ENCODE assay signal across 8 cellular contexts in the genomic region with DNA sequence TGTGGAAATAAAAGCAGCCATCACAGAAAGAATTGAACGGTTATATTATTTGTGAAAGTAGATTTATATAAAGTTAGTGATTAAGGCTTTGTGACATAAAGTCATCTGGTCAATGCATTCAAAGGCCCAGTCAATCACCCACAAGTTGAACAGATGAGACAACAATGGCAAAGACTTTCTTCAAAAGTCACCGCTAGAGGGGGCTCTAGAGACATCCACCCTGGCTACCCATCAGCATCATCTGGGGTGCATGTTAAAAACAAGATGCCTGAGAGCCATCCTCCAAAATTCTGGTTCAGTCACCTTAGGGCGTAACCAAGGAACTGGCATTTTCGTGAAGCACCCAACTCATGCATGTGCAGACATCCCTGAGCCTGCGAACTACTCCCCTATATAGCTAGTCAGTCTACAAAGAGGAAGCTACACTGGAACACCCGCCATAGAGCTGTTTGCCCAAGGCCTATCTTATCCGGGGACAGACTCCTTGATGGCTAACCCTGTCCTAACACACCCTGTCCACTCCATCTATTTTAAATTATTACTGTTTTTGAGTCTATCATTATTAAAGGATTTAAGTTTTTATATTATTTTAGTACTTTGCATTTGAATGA.
DNase-seq lines count a peak whose midpoint lies in the region; ATAC-seq lines count a peak whose summit lies in the region.

No MANE protein-coding gene starts in this region.

- CTCF ChIA-PET in activated CD8-positive, alpha-beta T cell treated with anti-CD3 and anti-CD28 coated beads, Interleukin-2, amount 10 ng/mL, durations not matched to agents 7 days and 5 days (lab: Charles Lee) = interaction anchor here (0.6 to 1.6 kb wide), 2 partner anchors 16 to 83 kb away, joined by 3 to 5 read pairs; no protein-coding TSS in a partner anchor

- H3K36me3 Mint-ChIP-seq in activated CD8-positive, alpha-beta T cell treated with anti-CD3 and anti-CD28 coated beads, Interleukin-2, amount 10 ng/mL, durations not matched to agents 7 days and 5 days (ENCODE audit: low read depth) = no peaks in the 10 kb centered on the region

- H3K4me1 Mint-ChIP-seq in activated CD8-positive, alpha-beta T cell treated with anti-CD3 and anti-CD28 coated beads, Interleukin-2, amount 10 ng/mL, durations not matched to agents 7 days and 5 days (ENCODE audit: low read depth) = no peaks in the 10 kb centered on the region

- no peak overlapping the region for H3K27ac Mint-ChIP-seq in activated CD8-positive, alpha-beta T cell treated with anti-CD3 and anti-CD28 coated beads, Interleukin-2, amount 10 ng/mL, durations not matched to agents 7 days and 5 days

- H3K4me3 Mint-ChIP-seq in activated CD8-positive, alpha-beta T cell treated with anti-CD3 and anti-CD28 coated beads, Interleukin-2, amount 10 ng/mL, durations not matched to agents 7 days and 5 days = no peak overlapping the region

- H3K27me3 Mint-ChIP-seq in activated CD8-positive, alpha-beta T cell treated with anti-CD3 and anti-CD28 coated beads, Interleukin-2, amount 10 ng/mL, durations not matched to agents 7 days and 5 days (ENCODE audit: low read depth) = no peaks in the 10 kb centered on the region

- ATAC-seq in activated CD8-positive, alpha-beta T cell treated with anti-CD3 and anti-CD28 coated beads, Interleukin-2, amount 10 ng/mL, durations not matched to agents 7 days and 5 days = no peak
- ATAC-seq in HG02970 (IDR thresholded peaks at IDR 0.05; ENCODE audit: low FRiP score, unreplicated experiment) (no peak), HG03045 (IDR thresholded peaks at IDR 0.05; ENCODE audit: unreplicated experiment) (no peak), Right ventricle myocardium superior (ENCODE audit: poor library complexity) (no peak)

- no peaks in the 10 kb centered on the region for H3K9me3 Mint-ChIP-seq in activated CD8-positive, alpha-beta T cell treated with anti-CD3 and anti-CD28 coated beads, Interleukin-2, amount 10 ng/mL, durations not matched to agents 7 days and 5 days (ENCODE audit: insufficient read depth)

- POLR2A ChIA-PET in activated CD8-positive, alpha-beta T cell treated with anti-CD3 and anti-CD28 coated beads, Interleukin-2, amount 10 ng/mL, durations not matched to agents 7 days and 5 days (lab: Charles Lee) = no interaction called here

- DNase-seq in NCI-H1417 (lab: John Stamatoyannopoulos, UW) (peak; percentile 7 to 34 (median 7)), NCI-H1417 treated with DMSO at 0.1 percent for 48 hours (lab: John Stamatoyannopoulos, UW) (no peak), M059J (ENCODE audit: low read depth) (peak; percentile 2), left kidney (ENCODE audit: low read depth, low spot score) (peak; percentile 55), Right ventricle myocardium superior (no peak)
- peak; percentile 42 for DNase-seq in activated CD8-positive, alpha-beta T cell treated with anti-CD3 and anti-CD28 coated beads, Interleukin-2, amount 10 ng/mL, durations not matched to agents 7 days and 5 days

- intact Hi-C loops in Right ventricle myocardium superior (cut with DNase I) = no loop called here

Comparison
In these comparisons a context has a peak if more than half of its experiments do, and no peak if none do; other contexts are left out.
1. DNase-seq: peak in NCI-H1417 (3 of 3), M059J (single experiment), activated CD8-positive, alpha-beta T cell treated with anti-CD3 and anti-CD28 coated beads, Interleukin-2, amount 10 ng/mL, durations not matched to agents 7 days and 5 days (single experiment) and left kidney (single experiment); none in NCI-H1417 treated with DMSO at 0.1 percent for 48 hours (single experiment) and Right ventricle myocardium superior (single experiment).